2 cellular contexts compared by ENCODE assay signal in genomic region chr2:171726841-171727460, GRCh38.
TF ChIP-seq lines count a peak whose summit lies in the region.

No MANE protein-coding gene starts in this region.

TF ChIP-seq in IMR-90, 13 proteins besides CTCF, POLR2A, EP300 and RAD21:
- TF ChIP-seq USF2 (IDR thresholded peaks at IDR 0.05; ENCODE audit: low read depth, low read length) (no peak), CHD1 (IDR thresholded peaks at IDR 0.05; ENCODE audit: low read depth, low read length) (no peak), RCOR1 (IDR thresholded peaks at IDR 0.05; ENCODE audit: insufficient replicate concordance, low read length) (no peak), ELK1 (IDR thresholded peaks at IDR 0.05; ENCODE audit: borderline replicate concordance, low read depth, low read length) (no peak), NFE2L2 (IDR thresholded peaks at IDR 0.05; ENCODE audit: low read depth, low read length) (no peak)

TF ChIP-seq in H1, 55 proteins besides CTCF, POLR2A, EP300 and RAD21:
- TF ChIP-seq NRF1 (IDR thresholded peaks at IDR 0.05; ENCODE audit: low read depth, low read length) (no peak), SP1 (IDR thresholded peaks at IDR 0.05; ENCODE audit: low read depth, low read length) (no peak), SRF (IDR thresholded peaks at IDR 0.05; ENCODE audit: low read depth, low read length) (no peak), PHF8 (conservative IDR thresholded peaks at IDR 0.05; ENCODE audit: low read depth, low read length) (no peak), NANOG (IDR thresholded peaks at IDR 0.05; ENCODE audit: insufficient read depth, low read depth, low read length, poor library complexity, severe bottlenecking) (no peak), USF2 (IDR thresholded peaks at IDR 0.05; ENCODE audit: low read length) (no peak), MAX (IDR thresholded peaks at IDR 0.05) (no peak), SP2 (IDR thresholded peaks at IDR 0.05; ENCODE audit: low read length) (no peak), KDM4A (IDR thresholded peaks at IDR 0.05; ENCODE audit: low read depth, low read length, severe bottlenecking) (no peak), YY1 (IDR thresholded peaks at IDR 0.05; ENCODE audit: low read depth, low read length) (no peak), TEAD4 (IDR thresholded peaks at IDR 0.05; ENCODE audit: low read depth, low read length) (no peak), RNF2 (IDR thresholded peaks at IDR 0.05; ENCODE audit: borderline replicate concordance, low read depth, low read length, missing control alignments, poor library complexity, severe bottlenecking) (no peak), CHD1 (IDR thresholded peaks at IDR 0.05; ENCODE audit: low read depth, low read length) (no peak), BACH1 (IDR thresholded peaks at IDR 0.05; ENCODE audit: low read length) (no peak), CREB1 (IDR thresholded peaks at IDR 0.05) (no peak), CHD2 (IDR thresholded peaks at IDR 0.05; ENCODE audit: low read length) (no peak), EGR1 (IDR thresholded peaks at IDR 0.05; ENCODE audit: borderline replicate concordance, low read depth, low read length) (no peak)
TF ChIP-seq in H1: peak in this region for 0.
